1 cellular context compared by ENCODE assay signal in the genomic region with DNA sequence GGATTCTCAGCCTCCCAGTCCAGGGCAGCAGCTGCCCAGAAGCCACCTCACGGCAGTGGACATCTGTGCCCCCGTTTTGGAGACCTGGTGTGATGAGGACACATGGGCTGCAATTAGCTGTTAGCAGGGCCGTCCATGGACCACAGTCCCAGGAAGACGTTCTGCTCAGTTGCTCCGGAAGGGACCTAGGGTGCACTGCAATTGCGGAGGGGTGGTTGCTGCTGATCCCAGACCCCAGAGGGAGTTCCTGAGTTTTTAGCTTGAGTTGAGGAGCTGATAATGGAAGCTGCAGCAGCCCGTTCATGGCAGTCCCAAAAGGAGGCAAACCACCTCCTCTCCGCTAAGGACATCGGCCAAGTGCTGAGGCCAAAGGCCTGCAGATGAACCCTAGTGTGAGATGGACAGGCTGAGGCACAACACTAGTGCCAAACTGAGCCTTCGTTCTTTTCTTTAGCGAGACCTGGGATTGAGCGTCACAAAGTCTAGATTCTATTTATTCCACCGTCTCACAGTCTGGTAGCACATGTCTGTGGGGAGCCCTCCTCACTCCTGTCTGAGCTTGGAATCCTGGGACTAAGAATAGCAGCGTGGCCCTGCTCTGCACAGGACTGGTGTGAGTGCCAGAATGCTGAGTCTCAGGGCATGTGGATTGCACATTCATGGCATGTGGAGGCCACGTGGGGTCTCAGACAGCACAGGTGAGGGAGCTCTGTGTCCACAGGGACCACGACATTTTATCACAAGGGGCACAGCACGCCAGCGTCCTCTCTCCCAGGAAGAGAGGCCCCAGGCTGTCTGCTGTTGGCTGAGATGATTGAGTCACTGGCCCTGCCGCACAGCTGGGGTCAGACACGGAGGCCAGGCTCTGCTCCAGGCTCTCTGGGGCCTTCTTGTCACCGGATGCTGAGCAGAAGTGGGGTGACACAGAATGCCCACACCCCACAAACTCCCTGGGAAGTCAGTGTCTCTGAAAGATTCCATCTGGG.
TF ChIP-seq lines count a peak whose summit lies in the region.

No MANE protein-coding gene starts in this region.

TF ChIP-seq in GM23338, 12 proteins besides CTCF, POLR2A, EP300 and RAD21 (continued from another document):
- TF ChIP-seq, protein P1, sequence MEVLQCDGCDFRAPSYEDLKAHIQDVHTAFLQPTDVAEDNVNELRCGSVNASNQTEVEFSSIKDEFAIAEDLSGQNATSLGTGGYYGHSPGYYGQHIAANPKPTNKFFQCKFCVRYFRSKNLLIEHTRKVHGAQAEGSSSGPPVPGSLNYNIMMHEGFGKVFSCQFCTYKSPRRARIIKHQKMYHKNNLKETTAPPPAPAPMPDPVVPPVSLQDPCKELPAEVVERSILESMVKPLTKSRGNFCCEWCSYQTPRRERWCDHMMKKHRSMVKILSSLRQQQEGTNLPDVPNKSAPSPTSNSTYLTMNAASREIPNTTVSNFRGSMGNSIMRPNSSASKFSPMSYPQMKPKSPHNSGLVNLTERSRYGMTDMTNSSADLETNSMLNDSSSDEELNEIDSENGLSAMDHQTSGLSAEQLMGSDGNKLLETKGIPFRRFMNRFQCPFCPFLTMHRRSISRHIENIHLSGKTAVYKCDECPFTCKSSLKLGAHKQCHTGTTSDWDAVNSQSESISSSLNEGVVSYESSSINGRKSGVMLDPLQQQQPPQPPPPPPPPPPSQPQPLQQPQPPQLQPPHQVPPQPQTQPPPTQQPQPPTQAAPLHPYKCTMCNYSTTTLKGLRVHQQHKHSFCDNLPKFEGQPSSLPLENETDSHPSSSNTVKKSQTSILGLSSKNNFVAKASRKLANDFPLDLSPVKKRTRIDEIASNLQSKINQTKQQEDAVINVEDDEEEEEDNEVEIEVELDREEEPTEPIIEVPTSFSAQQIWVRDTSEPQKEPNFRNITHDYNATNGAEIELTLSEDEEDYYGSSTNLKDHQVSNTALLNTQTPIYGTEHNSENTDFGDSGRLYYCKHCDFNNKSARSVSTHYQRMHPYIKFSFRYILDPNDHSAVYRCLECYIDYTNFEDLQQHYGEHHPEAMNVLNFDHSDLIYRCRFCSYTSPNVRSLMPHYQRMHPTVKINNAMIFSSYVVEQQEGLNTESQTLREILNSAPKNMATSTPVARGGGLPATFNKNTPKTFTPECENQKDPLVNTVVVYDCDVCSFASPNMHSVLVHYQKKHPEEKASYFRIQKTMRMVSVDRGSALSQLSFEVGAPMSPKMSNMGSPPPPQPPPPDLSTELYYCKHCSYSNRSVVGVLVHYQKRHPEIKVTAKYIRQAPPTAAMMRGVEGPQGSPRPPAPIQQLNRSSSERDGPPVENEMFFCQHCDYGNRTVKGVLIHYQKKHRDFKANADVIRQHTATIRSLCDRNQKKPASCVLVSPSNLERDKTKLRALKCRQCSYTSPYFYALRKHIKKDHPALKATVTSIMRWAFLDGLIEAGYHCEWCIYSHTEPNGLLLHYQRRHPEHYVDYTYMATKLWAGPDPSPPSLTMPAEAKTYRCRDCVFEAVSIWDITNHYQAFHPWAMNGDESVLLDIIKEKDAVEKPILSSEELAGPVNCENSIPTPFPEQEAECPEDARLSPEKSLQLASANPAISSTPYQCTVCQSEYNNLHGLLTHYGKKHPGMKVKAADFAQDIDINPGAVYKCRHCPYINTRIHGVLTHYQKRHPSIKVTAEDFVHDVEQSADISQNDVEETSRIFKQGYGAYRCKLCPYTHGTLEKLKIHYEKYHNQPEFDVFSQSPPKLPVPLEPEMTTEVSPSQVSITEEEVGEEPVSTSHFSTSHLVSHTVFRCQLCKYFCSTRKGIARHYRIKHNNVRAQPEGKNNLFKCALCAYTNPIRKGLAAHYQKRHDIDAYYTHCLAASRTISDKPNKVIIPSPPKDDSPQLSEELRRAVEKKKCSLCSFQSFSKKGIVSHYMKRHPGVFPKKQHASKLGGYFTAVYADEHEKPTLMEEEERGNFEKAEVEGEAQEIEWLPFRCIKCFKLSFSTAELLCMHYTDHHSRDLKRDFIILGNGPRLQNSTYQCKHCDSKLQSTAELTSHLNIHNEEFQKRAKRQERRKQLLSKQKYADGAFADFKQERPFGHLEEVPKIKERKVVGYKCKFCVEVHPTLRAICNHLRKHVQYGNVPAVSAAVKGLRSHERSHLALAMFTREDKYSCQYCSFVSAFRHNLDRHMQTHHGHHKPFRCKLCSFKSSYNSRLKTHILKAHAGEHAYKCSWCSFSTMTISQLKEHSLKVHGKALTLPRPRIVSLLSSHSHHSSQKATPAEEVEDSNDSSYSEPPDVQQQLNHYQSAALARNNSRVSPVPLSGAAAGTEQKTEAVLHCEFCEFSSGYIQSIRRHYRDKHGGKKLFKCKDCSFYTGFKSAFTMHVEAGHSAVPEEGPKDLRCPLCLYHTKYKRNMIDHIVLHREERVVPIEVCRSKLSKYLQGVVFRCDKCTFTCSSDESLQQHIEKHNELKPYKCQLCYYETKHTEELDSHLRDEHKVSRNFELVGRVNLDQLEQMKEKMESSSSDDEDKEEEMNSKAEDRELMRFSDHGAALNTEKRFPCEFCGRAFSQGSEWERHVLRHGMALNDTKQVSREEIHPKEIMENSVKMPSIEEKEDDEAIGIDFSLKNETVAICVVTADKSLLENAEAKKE (CRISPR knock-in tag; IDR thresholded peaks at IDR 0.05) = no peak
- TF ChIP-seq CREB1 (CRISPR knock-in tag; IDR thresholded peaks at IDR 0.05; ENCODE audit: low read depth) (no peak), ZNF331 (CRISPR knock-in tag; IDR thresholded peaks at IDR 0.05; ENCODE audit: low read depth) (no peak), POLR2AphosphoS5 (IDR thresholded peaks at IDR 0.05; ENCODE audit: low read depth) (no peak), STAT1 (IDR thresholded peaks at IDR 0.05; ENCODE audit: unreplicated experiment) (no peak), ZNF114 (CRISPR knock-in tag; IDR thresholded peaks at IDR 0.05) (no peak), EZH2 (IDR thresholded peaks at IDR 0.05; ENCODE audit: low read depth, unreplicated experiment) (no peak)
- TF ChIP-seq, protein P2, sequence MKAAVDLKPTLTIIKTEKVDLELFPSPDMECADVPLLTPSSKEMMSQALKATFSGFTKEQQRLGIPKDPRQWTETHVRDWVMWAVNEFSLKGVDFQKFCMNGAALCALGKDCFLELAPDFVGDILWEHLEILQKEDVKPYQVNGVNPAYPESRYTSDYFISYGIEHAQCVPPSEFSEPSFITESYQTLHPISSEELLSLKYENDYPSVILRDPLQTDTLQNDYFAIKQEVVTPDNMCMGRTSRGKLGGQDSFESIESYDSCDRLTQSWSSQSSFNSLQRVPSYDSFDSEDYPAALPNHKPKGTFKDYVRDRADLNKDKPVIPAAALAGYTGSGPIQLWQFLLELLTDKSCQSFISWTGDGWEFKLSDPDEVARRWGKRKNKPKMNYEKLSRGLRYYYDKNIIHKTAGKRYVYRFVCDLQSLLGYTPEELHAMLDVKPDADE (IDR thresholded peaks at IDR 0.05) = no peak
